Comparison of ENCODE assay signal across 11 cellular contexts in the genomic region with DNA sequence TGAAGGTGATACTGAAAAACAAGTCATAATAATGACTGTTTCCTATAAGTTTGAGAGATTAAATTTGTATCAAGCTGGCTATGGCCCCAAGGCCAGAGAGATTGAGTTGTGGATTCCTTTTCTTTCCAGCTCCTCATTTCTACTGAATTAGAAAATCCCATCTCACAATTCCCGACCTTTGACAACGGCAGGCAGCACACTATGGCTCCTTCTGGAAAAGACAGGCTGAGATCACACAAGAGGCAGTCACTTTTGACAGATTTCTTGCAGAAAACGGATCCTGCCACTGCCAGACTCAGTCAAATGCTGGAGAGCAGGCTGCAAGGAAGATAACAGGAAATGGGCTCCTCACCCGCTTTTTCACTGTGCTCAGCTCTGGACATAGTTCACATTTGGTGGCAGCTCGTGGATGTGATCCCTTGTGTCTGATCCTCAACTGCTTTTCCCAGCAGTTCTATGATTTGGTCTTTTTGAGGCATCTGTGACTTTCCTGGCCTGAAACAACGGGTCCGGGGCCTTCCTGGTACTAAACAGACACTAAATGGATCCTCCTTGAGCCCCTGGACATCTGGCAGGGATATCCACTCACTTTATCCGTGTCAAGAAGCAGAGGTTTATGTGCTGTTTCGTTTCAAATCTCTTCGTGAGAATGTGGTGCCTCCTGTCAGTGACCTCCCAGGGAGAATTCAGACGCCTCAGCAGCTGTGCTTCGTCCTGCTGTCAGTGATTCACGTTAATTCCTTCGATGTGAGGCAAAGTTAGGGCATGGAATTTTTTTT. TPM values are rescaled to one million over a fixed set of nuclear protein-coding genes. Genes with fewer than 3 reads are reported as not detected.
A peak's percentile ranks its signal among the peaks of the same experiment; 100 is the strongest.
DNase-seq lines count a peak whose midpoint lies in the region; ATAC-seq and TF ChIP-seq lines count a peak whose summit lies in the region.
"Had no signal": no experiment of that assay in that cellular context is flagged by ENCODE, and none has a peak within 500 bp of the region (broad histone marks: within the 10 kb centered on the region; RNA-seq: fewer than 3 reads in every experiment).

No MANE protein-coding gene starts in this region.

- intact Hi-C loops in Right ventricle myocardium inferior (cut with DNase I), result no loop called here

- H3K9me3 Mint-ChIP-seq in osteocyte (ENCODE audit: unreplicated experiment), result no peaks in the 10 kb centered on the region
- H3K9me3 Mint-ChIP-seq in activated naive CD4-positive, alpha-beta T cell treated with anti-CD3 and anti-CD28 coated beads, Interleukin-2, amount 50 U/mL, for 72 hours, result no peaks in the 10 kb centered on the region
- no peaks in the 10 kb centered on the region for H3K9me3 Mint-ChIP-seq in stimulated activated naive B cell treated with anti-CD40 and anti-IgM and Interleukin-4, amounts not matched to agents 10 μg/mL and 1 μg/mL and 100 μg/mL, for 72 hours

- DNase-seq in ELR (ENCODE audit: low read depth) (peak; percentile 73), SK-N-DZ (ENCODE audit: low spot score) (peak; percentile 16), Right ventricle myocardium inferior (ENCODE audit: missing footprints) (no peak), osteocyte (ENCODE audit: extremely low spot score, unreplicated experiment) (peak; percentile 84), NCI-H1694 (lab: John Stamatoyannopoulos, UW) (no peak)
- no peak for DNase-seq in activated naive CD4-positive, alpha-beta T cell treated with anti-CD3 and anti-CD28 coated beads, Interleukin-2, amount 50 U/mL, for 72 hours (ENCODE audit: low spot score in 2 of 2)
- no peak for DNase-seq in stimulated activated naive B cell treated with anti-CD40 and anti-IgM and Interleukin-4, amounts not matched to agents 10 μg/mL and 1 μg/mL and 100 μg/mL, for 72 hours
- DNase-seq: activated T-cell treated with anti-CD3 and anti-CD28 coated beads, Interleukin-2, amount 50 U/mL, for 1 hour; DMS153; NCI-H1092 had no signal

- peaks cover 2% of the 10 kb centered on the region for H3K36me3 Mint-ChIP-seq in osteocyte (ENCODE audit: unreplicated experiment)
- H3K36me3 Mint-ChIP-seq in activated naive CD4-positive, alpha-beta T cell treated with anti-CD3 and anti-CD28 coated beads, Interleukin-2, amount 50 U/mL, for 72 hours, result no peaks in the 10 kb centered on the region
- H3K36me3 Mint-ChIP-seq in stimulated activated naive B cell treated with anti-CD40 and anti-IgM and Interleukin-4, amounts not matched to agents 10 μg/mL and 1 μg/mL and 100 μg/mL, for 72 hours, result no peaks in the 10 kb centered on the region

- H3K4me1 Mint-ChIP-seq in osteocyte (ENCODE audit: unreplicated experiment), result peaks cover 27% of the 10 kb centered on the region
- no peaks in the 10 kb centered on the region for H3K4me1 Mint-ChIP-seq in stimulated activated naive B cell treated with anti-CD40 and anti-IgM and Interleukin-4, amounts not matched to agents 10 μg/mL and 1 μg/mL and 100 μg/mL, for 72 hours

- no peaks in the 10 kb centered on the region for H3K27me3 Mint-ChIP-seq in osteocyte (ENCODE audit: unreplicated experiment)
- peaks cover 37 to 41% of the 10 kb centered on the region in 2 donors for H3K27me3 Mint-ChIP-seq in stimulated activated naive B cell treated with anti-CD40 and anti-IgM and Interleukin-4, amounts not matched to agents 10 μg/mL and 1 μg/mL and 100 μg/mL, for 72 hours

- peak overlapping the region; percentile 97 for H3K27ac Mint-ChIP-seq in osteocyte (ENCODE audit: unreplicated experiment)
- no peak overlapping the region for H3K27ac Mint-ChIP-seq in activated naive CD4-positive, alpha-beta T cell treated with anti-CD3 and anti-CD28 coated beads, Interleukin-2, amount 50 U/mL, for 72 hours
- no peak overlapping the region for H3K27ac Mint-ChIP-seq in stimulated activated naive B cell treated with anti-CD40 and anti-IgM and Interleukin-4, amounts not matched to agents 10 μg/mL and 1 μg/mL and 100 μg/mL, for 72 hours

- TF ChIP-seq CTCF in osteocyte (IDR thresholded peaks at IDR 0.05), result no peak

- ATAC-seq in Right ventricle myocardium inferior (peak; percentile 40), GM19395 (IDR thresholded peaks at IDR 0.05; ENCODE audit: unreplicated experiment) (no peak)
- ATAC-seq in activated naive CD4-positive, alpha-beta T cell treated with anti-CD3 and anti-CD28 coated beads, Interleukin-2, amount 50 U/mL, for 72 hours, result no peak
- no peak for ATAC-seq in stimulated activated naive B cell treated with anti-CD40 and anti-IgM and Interleukin-4, amounts not matched to agents 10 μg/mL and 1 μg/mL and 100 μg/mL, for 72 hours (replicated peaks)

- no peak overlapping the region for H3K4me3 Mint-ChIP-seq in osteocyte (ENCODE audit: unreplicated experiment)
- H3K4me3 Mint-ChIP-seq in stimulated activated naive B cell treated with anti-CD40 and anti-IgM and Interleukin-4, amounts not matched to agents 10 μg/mL and 1 μg/mL and 100 μg/mL, for 72 hours, result no peak overlapping the region

RNA-seq across cellular contexts. Expression of a gene that starts 26.1 kb away (rescaled TPM):
- 32.7 and 35.5 TPM in 2 replicates for polyA plus RNA-seq in SK-N-DZ (2014; cell fraction: cytosol; rRNA removed)
- polyA plus RNA-seq in SK-N-DZ (2014; cell fraction: nucleus; rRNA removed), result 10.2 and 12.2 TPM in 2 replicates
- total RNA-seq in Right ventricle myocardium inferior (26.2 TPM), osteocyte (34.1 and 35.5 TPM in 2 replicates)
- 1 to 10 TPM; 6.5 to 8.4 TPM for total RNA-seq in activated naive CD4-positive, alpha-beta T cell treated with anti-CD3 and anti-CD28 coated beads, Interleukin-2, amount 50 U/mL, for 72 hours

Comparison
In these comparisons a context has a peak if more than half of its experiments do, and no peak if none do; other contexts are left out.
1. DNase-seq: peak in ELR (single experiment), SK-N-DZ (single experiment) and osteocyte (single experiment); none in Right ventricle myocardium inferior (single experiment), activated naive CD4-positive, alpha-beta T cell treated with anti-CD3 and anti-CD28 coated beads, Interleukin-2, amount 50 U/mL, for 72 hours (0 of 2), NCI-H1694 (single experiment) and stimulated activated naive B cell treated with anti-CD40 and anti-IgM and Interleukin-4, amounts not matched to agents 10 μg/mL and 1 μg/mL and 100 μg/mL, for 72 hours (single experiment).